ENCODE assay signal across 8 cellular contexts in the genomic region with DNA sequence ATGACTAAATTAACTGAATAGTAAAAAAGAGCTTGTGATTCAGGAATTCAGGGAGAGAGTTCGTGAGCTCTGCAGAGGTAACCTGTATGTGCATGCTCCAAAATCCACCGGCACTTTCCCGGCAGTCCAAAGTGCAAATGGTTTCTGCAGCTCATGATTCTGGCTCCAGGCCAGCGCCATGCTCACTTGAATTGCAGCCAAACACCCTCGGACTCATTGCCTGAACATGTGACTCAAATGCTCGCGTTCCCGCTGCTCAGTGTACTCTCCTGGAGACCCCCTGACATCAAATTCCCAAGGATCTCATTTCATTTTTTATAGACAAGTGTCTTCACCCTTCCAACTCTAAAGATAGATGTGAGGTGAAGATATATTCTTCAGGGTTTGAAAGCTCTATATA. TPM values are rescaled to one million over a fixed set of nuclear protein-coding genes. Genes with fewer than 3 reads are reported as not detected.
DNase-seq lines count a peak whose midpoint lies in the region; ATAC-seq and TF ChIP-seq lines count a peak whose summit lies in the region.

No MANE protein-coding gene starts in this region.

- H3K36me3 ChIP-seq in GM23248 (ENCODE audit: low read depth), result no peaks in the 10 kb centered on the region
- H3K36me3 ChIP-seq in prostate gland, result no peaks in the 10 kb centered on the region

- CTCF ChIA-PET in GM10248 (lab: Yijun Ruan, JAX), result interaction anchor here (1.1 to 1.6 kb wide), 4 partner anchors 13 to 96 kb away, joined by 3 to 4 read pairs (median 4); no protein-coding TSS in a partner anchor

- no peaks in the 10 kb centered on the region for H3K79me2 ChIP-seq in GM23248 (ENCODE audit: insufficient read depth)

- peaks cover 14% of the 10 kb centered on the region for H3F3A ChIP-seq in GM23248 (ENCODE audit: insufficient read depth)

- 5 to 8% methylated on average over 8 of the region's 8 CpGs for WGBS in GM23248 (ENCODE audit: low coverage in 1 of 2, low lambda C conversion rate in 2 of 2, missing lambda C conversion rate in 2 of 2), 2 experiments
- 10% methylated on average over 8 of the region's 8 CpGs for WGBS in prostate gland

- H3K4me2 ChIP-seq in GM23248 (ENCODE audit: unreplicated experiment), result peak overlapping the region; percentile 47

- H3K27me3 ChIP-seq in GM23248 (replicated peaks; ENCODE audit: insufficient read depth) (no peaks in the 10 kb centered on the region), prostate gland (replicated peaks; ENCODE audit: insufficient read depth) (no peaks in the 10 kb centered on the region)

- DNase-seq in GM23248, result peak; percentile 58
- DNase-seq in NCI-H774 (lab: John Stamatoyannopoulos, UW), result peak; percentile 24
- peak; percentile 8 for DNase-seq in fibroblast of gingiva (ENCODE audit: low read depth)
- peak; percentile 56 for DNase-seq in prostate gland (ENCODE audit: low spot score)
- DNase-seq in germinal center (ENCODE audit: low spot score), result no peak
- DNase-seq in GM10248 (ENCODE audit: extremely low spot score), result no peak
- no peak for DNase-seq in cerebellar nuclear complex (lab: John Stamatoyannopoulos, UW)

- H3K27ac ChIP-seq in GM23248, result no peak overlapping the region
- H3K27ac ChIP-seq in prostate gland, result peak overlapping the region; percentile 53 to 54

- POLR2A ChIA-PET in GM10248 (lab: Yijun Ruan, JAX), result no interaction called here

- no peak for TF ChIP-seq POLR2A in prostate gland (IDR thresholded peaks at IDR 0.05)

- TF ChIP-seq CTCF in prostate gland (IDR thresholded peaks at IDR 0.05) (no peak), GM10248 (IDR thresholded peaks at IDR 0.05; ENCODE audit: control extremely low read depth, extremely low read depth, low read depth, missing control alignments) (no peak)

- H2AFZ ChIP-seq in GM23248, result no peak overlapping the region

- H3K9ac ChIP-seq in GM23248, result no peak overlapping the region

- ATAC-seq in HG02870 (IDR thresholded peaks at IDR 0.05; ENCODE audit: unreplicated experiment), result no peak

- H4K20me1 ChIP-seq in GM23248 (ENCODE audit: insufficient read depth), result no peaks in the 10 kb centered on the region

- intact Hi-C loops in prostate gland (cut with DNase I), result no loop called here

- H3K9me2 ChIP-seq in GM23248 (ENCODE audit: insufficient read depth), result no peaks in the 10 kb centered on the region

- H3K9me3 ChIP-seq in GM23248 (ENCODE audit: low read depth), result no peaks in the 10 kb centered on the region
- H3K9me3 ChIP-seq in prostate gland, result no peaks in the 10 kb centered on the region

- H3K4me3 ChIP-seq in GM23248, result 0 out of 2 replicates have a peak overlapping the region, but pooled peaks have one; percentile 13
- no peak overlapping the region for H3K4me3 ChIP-seq in prostate gland

- in situ Hi-C loops in GM23248 (cut with MboI), result no loop called here

- H3K4me1 ChIP-seq in GM23248 (ENCODE audit: insufficient read depth) (peaks cover 19% of the 10 kb centered on the region), prostate gland (replicated peaks) (no peaks in the 10 kb centered on the region)

RNA-seq across cellular contexts. Expression of gene SH3RF1, which starts 44.1 kb away (rescaled TPM):
- total RNA-seq in GM23248 (2014; rRNA removed; shearing (Covaris generic)), result 24.9 and 28.3 TPM in 2 replicates
- polyA plus RNA-seq in GM23248 (2016; fragmentation: Nextera tagmentation; extraction: Ambion mirVana), result 53.8 and 55.5 TPM in 2 replicates
- 10 to 100 TPM; 42.9 to 57.5 TPM for total RNA-seq in prostate gland

Comparison
In these comparisons a context has a peak if more than half of its experiments do, and no peak if none do; other contexts are left out.
1. DNase-seq: peak in GM23248 (single experiment), NCI-H774 (single experiment), fibroblast of gingiva (single experiment) and prostate gland (single experiment); none in germinal center (single experiment), GM10248 (single experiment) and cerebellar nuclear complex (0 of 2).